Comparison of ENCODE assay signal across 8 cellular contexts in genomic region chr12:76031414-76032042, GRCh38. TPM values are rescaled to one million over a fixed set of nuclear protein-coding genes. Genes with fewer than 3 reads are reported as not detected.
DNase-seq lines count a peak whose midpoint lies in the region; ATAC-seq and TF ChIP-seq lines count a peak whose summit lies in the region.

Gene PHLDA1 (minus strand): TSS chr12:76031776.

- H3K9me3 ChIP-seq in gastroesophageal sphincter (no peaks in the 10 kb centered on the region), suprapubic skin (no peaks in the 10 kb centered on the region)

- no CpG with 5 or more reads among the region's 67 CpGs for WGBS in gastroesophageal sphincter (ENCODE audit: low coverage in 1 of 2), 2 donors
- WGBS in suprapubic skin, result no CpG with 5 or more reads among the region's 67 CpGs

- no peaks in the 10 kb centered on the region for H3K9me3 Mint-ChIP-seq in activated naive CD4-positive, alpha-beta T cell treated with anti-CD3 and anti-CD28 coated beads for 36 hours

- CTCF ChIA-PET in activated naive CD4-positive, alpha-beta T cell treated with anti-CD3 and anti-CD28 coated beads for 36 hours (lab: Charles Lee), result interaction anchor here (0.5 to 2.6 kb wide), 20 partner anchors 9 to 552 kb away, joined by 3 to 17 read pairs (median 4); no protein-coding TSS in a partner anchor

- H3K4me1 Mint-ChIP-seq in activated naive CD4-positive, alpha-beta T cell treated with anti-CD3 and anti-CD28 coated beads for 36 hours (ENCODE audit: low read depth), result peaks cover 30% of the 10 kb centered on the region

- TF ChIP-seq POLR2A in gastroesophageal sphincter (IDR thresholded peaks at IDR 0.05) (peak; percentile 85 to 92), suprapubic skin (IDR thresholded peaks at IDR 0.05) (peak; percentile 54 to 92)

- peak; percentile 95 for ATAC-seq in gastroesophageal sphincter

- no peaks in the 10 kb centered on the region for H3K27me3 ChIP-seq in GM06990 (replicated peaks; ENCODE audit: control insufficient read depth, insufficient read depth, low read length)
- H3K27me3 ChIP-seq in gastroesophageal sphincter, result no peaks in the 10 kb centered on the region
- H3K27me3 ChIP-seq in suprapubic skin, result no peaks in the 10 kb centered on the region

- TF ChIP-seq EP300 in gastroesophageal sphincter (IDR thresholded peaks at IDR 0.05) (no peak), suprapubic skin (IDR thresholded peaks at IDR 0.05) (no peak)

- peak within 1 kb of the TSS; percentile 91 for H3K27ac Mint-ChIP-seq in activated naive CD4-positive, alpha-beta T cell treated with anti-CD3 and anti-CD28 coated beads for 36 hours

- H3K4me3 ChIP-seq in GM06990 (replicated peaks; ENCODE audit: low read depth, low read length), result peak within 1 kb of the TSS; percentile 77
- H3K4me3 ChIP-seq in HFF-Myc (replicated peaks; ENCODE audit: low read depth, low read length), result peak within 1 kb of the TSS; percentile 95
- H3K4me3 ChIP-seq in gastroesophageal sphincter, result peak within 1 kb of the TSS; percentile 76 to 78
- H3K4me3 ChIP-seq in suprapubic skin, result peak within 1 kb of the TSS; percentile 79

- peaks cover 3% of the 10 kb centered on the region for H3K27me3 Mint-ChIP-seq in activated naive CD4-positive, alpha-beta T cell treated with anti-CD3 and anti-CD28 coated beads for 36 hours (ENCODE audit: low read depth)

- DNase-seq in GM06990 (ENCODE audit: extremely low read depth, insufficient read length), result peak; percentile 94
- peak; percentile 91 for DNase-seq in HFF-Myc (ENCODE audit: extremely low read depth, low read depth)
- peak; percentile 92 for DNase-seq in MV-4-11 (lab: John Stamatoyannopoulos, UW)
- DNase-seq in SK-N-DZ (ENCODE audit: low spot score), result peak; percentile 93
- peak; percentile 96 for DNase-seq in activated naive CD4-positive, alpha-beta T cell treated with anti-CD3 and anti-CD28 coated beads for 36 hours
- DNase-seq in nucleus accumbens (lab: John Stamatoyannopoulos, UW), result peak; percentile 42 to 97 (median 91)
- DNase-seq in suprapubic skin (ENCODE audit: low spot score in 2 of 2), result peak; percentile 96 to 97

- peak; percentile 76 for TF ChIP-seq CTCF in GM06990 (IDR thresholded peaks at IDR 0.05; ENCODE audit: insufficient read depth, low read length, poor library complexity, severe bottlenecking)
- TF ChIP-seq CTCF in HFF-Myc (IDR thresholded peaks at IDR 0.05; ENCODE audit: low read depth, low read length, missing control alignments), result peak; percentile 48
- peak; percentile 11 to 86 (median 71) for TF ChIP-seq CTCF in gastroesophageal sphincter (IDR thresholded peaks at IDR 0.05)
- peak; percentile 38 to 67 for TF ChIP-seq CTCF in suprapubic skin (IDR thresholded peaks at IDR 0.05)

- peaks cover 0 to 28% (median 0%) of the 10 kb centered on the region in 3 donors for H3K4me1 ChIP-seq in gastroesophageal sphincter
- H3K4me1 ChIP-seq in suprapubic skin, result peaks cover 25% of the 10 kb centered on the region

- peak within 1 kb of the TSS; percentile 90 for H3K4me3 Mint-ChIP-seq in activated naive CD4-positive, alpha-beta T cell treated with anti-CD3 and anti-CD28 coated beads for 36 hours

- peak within 1 kb of the TSS; percentile 93 to 96 (median 96) for H3K27ac ChIP-seq in gastroesophageal sphincter
- H3K27ac ChIP-seq in suprapubic skin, result peak within 1 kb of the TSS; percentile 94

- peaks cover 6% of the 10 kb centered on the region for H3K36me3 Mint-ChIP-seq in activated naive CD4-positive, alpha-beta T cell treated with anti-CD3 and anti-CD28 coated beads for 36 hours (ENCODE audit: low read depth)

- H3K36me3 ChIP-seq in GM06990 (ENCODE audit: control insufficient read depth, insufficient read depth, low read length) (no peaks in the 10 kb centered on the region), gastroesophageal sphincter (no peaks in the 10 kb centered on the region), suprapubic skin (no peaks in the 10 kb centered on the region)

- intact Hi-C loops in activated naive CD4-positive, alpha-beta T cell treated with anti-CD3 and anti-CD28 coated beads for 36 hours (cut with micrococcal nuclease), result loop anchor here (1.0 to 5.0 kb wide), 20 partner anchors 11 to 1344 kb away; partner anchors contain the start of genes GLIPR1, GLIPR1L1, GLIPR1L2 and KRR1

RNA-seq across cellular contexts. Expression of gene PHLDA1, which starts in this region (rescaled TPM):
- 4.6 and 5.2 TPM in 2 replicates for polyA plus RNA-seq in SK-N-DZ (2014; cell fraction: cytosol; rRNA removed)
- polyA plus RNA-seq in SK-N-DZ (2014; cell fraction: nucleus; rRNA removed), result 2.8 and 3.1 TPM in 2 replicates
- 1 to 10 TPM; 2.7 to 2.8 TPM for total RNA-seq in activated naive CD4-positive, alpha-beta T cell treated with anti-CD3 and anti-CD28 coated beads for 36 hours
- total RNA-seq in gastroesophageal sphincter (10 to 100 TPM in 1 of 4 donors, 1 to 10 TPM in 3; 4.4 to 14.4 (median 7.6) TPM), suprapubic skin (10 to 100 TPM; 16.4 to 31.2 (median 23.3) TPM)

Comparison
In these comparisons a context has a peak if more than half of its experiments do, and no peak if none do; other contexts are left out.
1. Peak in every context shown above with its lines: DNase-seq, ATAC-seq, H3K4me3 ChIP-seq and H3K27ac ChIP-seq.